Comparison of ENCODE assay signal across 10 cellular contexts in genomic region chr15:34753236-34753894, GRCh38. TPM values are rescaled to one million over a fixed set of nuclear protein-coding genes. Genes with fewer than 3 reads are reported as not detected.
DNase-seq lines count a peak whose midpoint lies in the region; ATAC-seq and TF ChIP-seq lines count a peak whose summit lies in the region.
"Had no signal": no experiment of that assay in that cellular context is flagged by ENCODE, and none has a peak within 500 bp of the region (broad histone marks: within the 10 kb centered on the region; RNA-seq: fewer than 3 reads in every experiment).

No MANE protein-coding gene starts in this region.

- TF ChIP-seq CTCF in cardiac muscle cell (IDR thresholded peaks at IDR 0.05; ENCODE audit: low read depth, low read length): no peak
- TF ChIP-seq CTCF in astrocyte of the cerebellum (IDR thresholded peaks at IDR 0.05; ENCODE audit: low read depth, low read length, missing control alignments): no peak

- 31 to 32% methylated on average over 11 of the region's 11 CpGs for WGBS in aorta, 2 donors

- H3K4me1 ChIP-seq in cardiac muscle cell (ENCODE audit: low read depth) (no peaks in the 10 kb centered on the region), aorta (ENCODE audit: control insufficient read depth in 1 of 2, insufficient read depth in 2 of 2, low read length in 2 of 2) (no peaks in the 10 kb centered on the region)

- in situ Hi-C loops in astrocyte of the cerebellum (cut with HindIII; ENCODE audit: low sequenced_read_pairs): no loop called here

- H3K27me3 ChIP-seq in cardiac muscle cell (peaks cover 76% of the 10 kb centered on the region), aorta (ENCODE audit: control insufficient read depth in 1 of 2, insufficient read depth in 2 of 2, low read length in 1 of 2) (peaks cover 0 to 3% of the 10 kb centered on the region in 2 donors)

- intact Hi-C loops in cardiac septum (cut with DNase I) (no loop called here), aorta (cut with DNase I) (no loop called here)

- DNase-seq in cardiac muscle cell (ENCODE audit: low read depth in 1 of 2, low spot score in 1 of 2) (peak; percentile 71 to 86), cardiac septum (ENCODE audit: low spot score) (no peak), astrocyte of the cerebellum (ENCODE audit: low read depth) (peak; percentile 34), aorta (peak; percentile 52 to 81), NCI-H128 (lab: John Stamatoyannopoulos, UW; ENCODE audit: unreplicated experiment) (no peak)
- no peak for DNase-seq in stimulated activated CD4-positive, alpha-beta T cell treated with anti-CD3 and anti-CD28 coated beads, Interleukin-2, amount 100 ng/mL, for 24 hours
- DNase-seq: left colon, NCI-H1930 had no signal

- no peak overlapping the region for H3K27ac ChIP-seq in cardiac muscle cell
- no peak overlapping the region for H3K27ac ChIP-seq in aorta (ENCODE audit: low read depth in 1 of 2, low read length in 2 of 2)

- H3K9me3 ChIP-seq in cardiac muscle cell (ENCODE audit: low read depth): no peaks in the 10 kb centered on the region
- H3K9me3 ChIP-seq in iPS-18c (ENCODE audit: control insufficient read depth, insufficient read depth, low read length): peaks cover 3% of the 10 kb centered on the region
- no peaks in the 10 kb centered on the region for H3K9me3 ChIP-seq in aorta (ENCODE audit: control insufficient read depth, low read length)

- ATAC-seq in aorta (ENCODE audit: low FRiP score) (no peak), HG03442 (IDR thresholded peaks at IDR 0.05; ENCODE audit: unreplicated experiment) (no peak)
- ATAC-seq: left colon had no signal

- no peaks in the 10 kb centered on the region for H3K36me3 ChIP-seq in cardiac muscle cell
- no peaks in the 10 kb centered on the region for H3K36me3 ChIP-seq in aorta (ENCODE audit: control insufficient read depth in 1 of 2, insufficient read depth in 2 of 2, low read length in 1 of 2)

- no peak overlapping the region for H3K4me3 ChIP-seq in cardiac muscle cell
- no peak overlapping the region for H3K4me3 ChIP-seq in astrocyte of the cerebellum (ENCODE audit: low read depth, low read length)
- peak overlapping the region; percentile 45 for H3K4me3 ChIP-seq in iPS-18c (ENCODE audit: insufficient read depth, low read depth, low read length)
- no peak overlapping the region for H3K4me3 ChIP-seq in aorta (ENCODE audit: low read length in 2 of 2)

RNA-seq across cellular contexts. Expression of gene GJD2, which starts 1.4 kb away (rescaled TPM):
- total RNA-seq in cardiac muscle cell: 0.45 and 0.56 TPM in 2 replicates
- not detected in 2 replicates for polyA plus RNA-seq in cardiac muscle cell
- total RNA-seq in cardiac septum: 0.11 TPM
- total RNA-seq in aorta: under 1 TPM in 1 of 2 donors, not detected in 1; 0.13 TPM
- not detected for polyA plus RNA-seq in aorta
- total RNA-seq: left colon had no signal

RNA-seq across cellular contexts. Expression of gene ACTC1, which starts 42.0 kb away (rescaled TPM):
- total RNA-seq in cardiac muscle cell (1,687 and 2,394 TPM in 2 replicates), cardiac septum (11,631 TPM), aorta (1,000 to 10,000 TPM in 1 of 2 donors, 100 to 1,000 TPM in 1; 107 to 2,067 TPM)
- polyA plus RNA-seq in cardiac muscle cell (7,757 and 12,075 TPM in 2 replicates), aorta (10 to 100 TPM; 28.6 to 35.8 TPM)

Comparison
In these comparisons a context has a peak if more than half of its experiments do, and no peak if none do; other contexts are left out.
1. DNase-seq: peak in cardiac muscle cell (2 of 2), astrocyte of the cerebellum (single experiment) and aorta (2 of 2); none in cardiac septum (single experiment), NCI-H128 (single experiment) and stimulated activated CD4-positive, alpha-beta T cell treated with anti-CD3 and anti-CD28 coated beads, Interleukin-2, amount 100 ng/mL, for 24 hours (0 of 2).